In the genomic region with DNA sequence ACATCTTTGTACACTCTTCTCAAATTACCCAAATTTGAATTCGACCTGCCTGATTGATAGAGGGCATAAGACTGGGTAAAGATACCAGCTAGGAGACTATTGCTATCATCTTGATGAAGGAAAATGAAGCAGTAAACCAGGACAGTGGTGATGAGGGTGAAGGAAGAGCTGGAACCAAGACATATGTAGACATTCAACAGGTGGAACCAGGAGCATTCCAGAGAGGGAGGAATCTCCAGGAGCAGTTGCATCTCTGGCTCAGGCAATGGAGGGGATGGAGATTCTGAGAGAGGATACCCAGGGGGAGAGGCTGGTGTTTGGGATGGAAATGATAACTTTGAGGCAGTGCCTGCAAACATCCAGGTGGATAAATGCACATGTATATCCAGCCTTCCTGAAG, we compare ENCODE assay signal across 20 cellular contexts. TPM values are rescaled to one million over a fixed set of nuclear protein-coding genes. Genes with fewer than 3 reads are reported as not detected.
"Had no signal": no experiment of that assay in that cellular context is flagged by ENCODE, and none has a peak within 500 bp of the region (broad histone marks: within the 10 kb centered on the region; RNA-seq: fewer than 3 reads in every experiment).

No MANE protein-coding gene starts in this region.

- H3K27ac ChIP-seq: colonic mucosa, psoas muscle, sigmoid colon had no signal

- H3K36me3 ChIP-seq: colonic mucosa, sigmoid colon, vagina had no signal

- H3K36me3 Mint-ChIP-seq: naive thymus-derived CD8-positive, alpha-beta T cell; WTC11 had no signal

- H3K9me3 Mint-ChIP-seq: activated naive CD4-positive, alpha-beta T cell treated with anti-CD3 and anti-CD28 coated beads for 36 hours; activated T-helper 1 cell treated with anti-CD3 and anti-CD28 coated beads, Interleukin-12 subunit alpha, Interleukin-12 subunit beta, Interleukin-2, Interleukin-4 antibody, amounts not matched to agents 30 ng/mL and 10 ng/mL and 1 ng/mL, durations not matched to agents 14 hours and 24 hours and 36 hours; naive thymus-derived CD8-positive, alpha-beta T cell; T-helper 1 cell treated with Interleukin-12 subunit alpha and Interleukin-12 subunit beta and Interleukin-4 antibody, amounts not matched to agents 30 μg/mL and 1 μg/mL, for 36 hours; WTC11 had no signal

- H3K9me3 ChIP-seq: colonic mucosa, psoas muscle, sigmoid colon, vagina had no signal

- ATAC-seq: activated CD8-positive, alpha-beta T cell treated with anti-CD3 and anti-CD28 coated beads, Interleukin-2, amount 10 ng/mL, durations not matched to agents 7 days and 5 days; naive thymus-derived CD8-positive, alpha-beta T cell; psoas muscle; WTC11 had no signal

- H3K4me3 Mint-ChIP-seq: activated CD8-positive, alpha-beta T cell treated with anti-CD3 and anti-CD28 coated beads, Interleukin-2, amount 10 ng/mL, durations not matched to agents 7 days and 5 days; activated naive CD4-positive, alpha-beta T cell treated with anti-CD3 and anti-CD28 coated beads for 36 hours; activated T-helper 1 cell treated with anti-CD3 and anti-CD28 coated beads, Interleukin-12 subunit alpha, Interleukin-12 subunit beta, Interleukin-2, Interleukin-4 antibody, amounts not matched to agents 30 ng/mL and 10 ng/mL and 1 ng/mL, durations not matched to agents 14 hours and 24 hours and 36 hours; naive thymus-derived CD8-positive, alpha-beta T cell; T-helper 1 cell treated with Interleukin-12 subunit alpha and Interleukin-12 subunit beta and Interleukin-4 antibody, amounts not matched to agents 30 μg/mL and 1 μg/mL, for 36 hours; WTC11 had no signal

- H3K27ac Mint-ChIP-seq: activated CD8-positive, alpha-beta T cell treated with anti-CD3 and anti-CD28 coated beads, Interleukin-2, amount 10 ng/mL, durations not matched to agents 7 days and 5 days; activated naive CD4-positive, alpha-beta T cell treated with anti-CD3 and anti-CD28 coated beads for 36 hours; activated T-helper 1 cell treated with anti-CD3 and anti-CD28 coated beads, Interleukin-12 subunit alpha, Interleukin-12 subunit beta, Interleukin-2, Interleukin-4 antibody, amounts not matched to agents 30 ng/mL and 10 ng/mL and 1 ng/mL, durations not matched to agents 14 hours and 24 hours and 36 hours; T-helper 1 cell treated with Interleukin-12 subunit alpha and Interleukin-12 subunit beta and Interleukin-4 antibody, amounts not matched to agents 30 μg/mL and 1 μg/mL, for 36 hours; WTC11 had no signal

- H3K27me3 ChIP-seq: colonic mucosa, sigmoid colon, vagina had no signal

- H3K4me3 ChIP-seq: colonic mucosa, lung, psoas muscle, sigmoid colon, vagina had no signal

- H3K4me1 ChIP-seq: psoas muscle, sigmoid colon had no signal

- DNase-seq: activated CD4-positive, alpha-beta T cell treated with anti-CD3 and anti-CD28 coated beads for 48 hours; activated CD8-positive, alpha-beta memory T cell treated with anti-CD3 and anti-CD28 coated beads, Interleukin-2, amount 50 U/mL, for 48 hours; activated CD8-positive, alpha-beta T cell treated with anti-CD3 and anti-CD28 coated beads, Interleukin-2, amount 10 ng/mL, durations not matched to agents 7 days and 5 days; activated naive CD4-positive, alpha-beta T cell treated with anti-CD3 and anti-CD28 coated beads for 36 hours; caudate nucleus; colonic mucosa; effector memory CD4-positive, alpha-beta T cell; hippocampal formation; nucleus accumbens; stimulated activated CD4-positive, alpha-beta T cell treated with anti-CD3 and anti-CD28 coated beads, Interleukin-2, amount 100 ng/mL, for 24 hours; stimulated activated naive CD4-positive, alpha-beta T cell treated with Interleukin-2 at 50 U/mL for 16 hours had no signal

RNA-seq across cellular contexts. Expression of gene SDC1, which starts 41.6 kb away (rescaled TPM):
- total RNA-seq: activated CD8-positive, alpha-beta T cell treated with anti-CD3 and anti-CD28 coated beads, Interleukin-2, amount 10 ng/mL, durations not matched to agents 7 days and 5 days; mononuclear cell; naive thymus-derived CD8-positive, alpha-beta T cell had no signal
- polyA plus RNA-seq: naive thymus-derived CD8-positive, alpha-beta T cell had no signal
